Comparison of ENCODE assay signal across 24 cellular contexts in the genomic region with DNA sequence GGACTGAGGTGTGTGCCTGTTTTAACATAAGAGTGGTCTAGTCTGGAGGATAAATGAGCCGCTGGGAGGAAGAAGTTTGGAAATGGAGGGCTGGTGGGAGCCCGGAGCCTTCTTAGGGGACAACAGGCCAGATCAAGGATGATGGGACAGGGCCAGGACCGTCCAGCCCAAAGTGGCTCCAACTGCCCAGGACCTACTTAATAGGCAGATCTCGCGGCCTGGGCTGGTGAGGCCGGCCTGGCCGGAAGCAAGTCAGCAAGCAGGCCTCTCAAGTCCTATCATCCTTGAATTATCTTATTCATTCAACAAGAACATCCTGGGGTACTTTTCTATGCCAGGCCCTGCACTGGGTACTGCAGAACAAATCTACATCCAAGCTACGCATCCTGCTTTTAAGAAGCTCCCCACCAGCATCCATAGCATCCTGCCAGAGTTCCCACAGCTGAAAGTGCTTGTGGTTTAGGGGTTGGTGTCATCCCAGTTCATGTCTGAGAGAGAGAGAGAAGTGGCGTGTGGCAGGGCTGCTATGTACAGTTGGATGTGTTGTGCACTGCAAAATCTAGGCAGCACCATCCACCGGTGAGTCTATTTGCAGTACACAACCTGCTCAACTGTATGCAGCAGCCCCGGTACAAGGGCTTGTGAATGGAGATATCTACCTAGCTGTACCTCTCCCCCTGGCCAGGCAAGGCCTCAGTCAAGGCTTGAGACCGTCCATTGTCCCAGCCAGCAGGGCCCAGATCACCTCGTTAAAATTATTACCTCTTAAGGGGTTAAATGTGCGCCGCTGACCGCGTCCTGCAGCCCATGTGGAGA.
DNase-seq lines count a peak whose midpoint lies in the region; ATAC-seq, FAIRE-seq and TF ChIP-seq lines count a peak whose summit lies in the region.
"Had no signal": no experiment of that assay in that cellular context is flagged by ENCODE, and none has a peak within 500 bp of the region (broad histone marks: within the 10 kb centered on the region; RNA-seq: fewer than 3 reads in every experiment).

No MANE protein-coding gene starts in this region.

- TF ChIP-seq RAD21 in A549 (conservative IDR thresholded peaks at IDR 0.05 in 1 of 2, IDR thresholded peaks at IDR 0.05 in 1 of 2), result no peak

- H3K4me2 ChIP-seq in A549 (peak overlapping the region; percentile 27), OCI-LY1 (ENCODE audit: low read length) (peak overlapping the region; percentile 69), hepatocyte (no peak overlapping the region)

- H3K27ac ChIP-seq in A549 (peak overlapping the region; percentile 81 to 93), OCI-LY1 (ENCODE audit: low read depth, low read length, poor library complexity, severe bottlenecking) (peak overlapping the region; percentile 94), kidney (ENCODE audit: low read depth in 2 of 2, low read length in 2 of 2) (no peak overlapping the region), tibial artery (no peak overlapping the region), hepatocyte (no peak overlapping the region)
- H3K27ac ChIP-seq: body of pancreas, SJSA1 had no signal

- H3K79me2 ChIP-seq in OCI-LY1 (ENCODE audit: insufficient read depth, low read length) (no peaks in the 10 kb centered on the region), hepatocyte (no peaks in the 10 kb centered on the region)

- no peak for TF ChIP-seq EP300 in A549 (IDR thresholded peaks at IDR 0.05)

- 71% methylated on average over 15 of the region's 17 CpGs for WGBS in A549 (ENCODE audit: missing lambda C conversion rate)
- WGBS in hepatocyte (ENCODE audit: low lambda C conversion rate, missing lambda C conversion rate), result 83% methylated on average over 17 of the region's 17 CpGs

- H3K9ac ChIP-seq in OCI-LY1 (ENCODE audit: low read length) (peak overlapping the region; percentile 62; the same call in 1 of the 2 replicates), kidney (ENCODE audit: low read length in 2 of 2) (no peak overlapping the region)

- no peak for DNase-seq in A549 (ENCODE audit: low read depth in 1 of 2, low spot score in 1 of 2)
- peak; percentile 12 for DNase-seq in ELR (ENCODE audit: low read depth)
- DNase-seq in kidney, result peak; percentile 55
- DNase-seq in activated CD4-positive, CD25-positive, alpha-beta regulatory T cell (lab: John Stamatoyannopoulos, UW), result no peak
- DNase-seq in tibial artery, result no peak
- DNase-seq in hepatocyte (ENCODE audit: low spot score), result no peak
- no peak for DNase-seq in NCI-H2171 (lab: John Stamatoyannopoulos, UW)
- DNase-seq: activated CD4-positive, alpha-beta T cell treated with anti-CD3 and anti-CD28 coated beads for 1 hour; activated CD8-positive, alpha-beta memory T cell treated with anti-CD3 and anti-CD28 coated beads for 24 hours; activated gamma-delta T cell treated with Interleukin-2 at 50 U/mL for 16 hours; activated naive CD8-positive, alpha-beta T cell treated with anti-CD3 and anti-CD28 coated beads, Interleukin-2, amount 50 U/mL, for 24 hours; activated T-cell treated with anti-CD3 and anti-CD28 coated beads, Interleukin-2, amount 50 U/mL, for 1 hour; body of pancreas; effector memory CD8-positive, alpha-beta T cell; H7; islet precursor cell; Kasumi-1; NCI-H2081 treated with DMSO at 0.1 percent for 48 hours; NCI-H446; T-cell had no signal

- H3K9me3 ChIP-seq in A549 (no peaks in the 10 kb centered on the region), OCI-LY1 (ENCODE audit: low read length) (no peaks in the 10 kb centered on the region), kidney (ENCODE audit: control insufficient read depth in 1 of 2, low read length in 2 of 2) (no peaks in the 10 kb centered on the region), tibial artery (no peaks in the 10 kb centered on the region), hepatocyte (ENCODE audit: low read depth) (no peaks in the 10 kb centered on the region)
- H3K9me3 ChIP-seq: body of pancreas, SJSA1 had no signal

- H3K36me3 ChIP-seq in OCI-LY1 (ENCODE audit: insufficient read depth, low read length) (no peaks in the 10 kb centered on the region), kidney (ENCODE audit: control insufficient read depth in 1 of 2, insufficient read depth in 2 of 2, low read length in 2 of 2) (no peaks in the 10 kb centered on the region), tibial artery (peaks cover 0 to 12% (median 0%) of the 10 kb centered on the region in 3 donors), hepatocyte (replicated peaks; ENCODE audit: insufficient read depth, low read depth) (no peaks in the 10 kb centered on the region)

- H2AFZ ChIP-seq in OCI-LY1 (ENCODE audit: low read length), result no peak overlapping the region
- H2AFZ ChIP-seq in hepatocyte, result no peak overlapping the region

- CTCF ChIA-PET in A549 (lab: Yijun Ruan, JAX), result interaction anchor here (0.7 to 1.3 kb wide), 3 partner anchors 17 to 343 kb away, joined by 3 read pairs; no protein-coding TSS in a partner anchor

- no peak for TF ChIP-seq POLR2A in A549 (IDR thresholded peaks at IDR 0.05; ENCODE audit: low read length)

- H3F3A ChIP-seq in OCI-LY1 (ENCODE audit: insufficient read depth, low read length), result no peaks in the 10 kb centered on the region

- POLR2A ChIA-PET in A549 (lab: Yijun Ruan, JAX), result no interaction called here

- intact Hi-C loops in kidney (cut with DNase I), result loop anchor here (10.0 kb wide), 1 partner anchor 60 kb away; no protein-coding TSS in a partner anchor
- intact Hi-C loops in tibial artery (cut with DNase I; ENCODE audit: low total_unique reads), result no loop called here

- H3K9me2 ChIP-seq in OCI-LY1 (ENCODE audit: low read depth, low read length), result no peaks in the 10 kb centered on the region
- no peaks in the 10 kb centered on the region for H3K9me2 ChIP-seq in hepatocyte (replicated peaks; ENCODE audit: insufficient read depth)

- H3K4me3 ChIP-seq in A549 (no peak overlapping the region), OCI-LY1 (ENCODE audit: low read depth, low read length, poor library complexity, severe bottlenecking) (peak overlapping the region; percentile 48), kidney (ENCODE audit: low read length in 2 of 2) (no peak overlapping the region), tibial artery (no peak overlapping the region), hepatocyte (no peak overlapping the region)
- H3K4me3 ChIP-seq: body of pancreas, lung, SJSA1 had no signal

- H3K27me3 ChIP-seq in OCI-LY1 (ENCODE audit: insufficient read depth, low read length) (no peaks in the 10 kb centered on the region), tibial artery (no peaks in the 10 kb centered on the region), hepatocyte (no peaks in the 10 kb centered on the region)
- H3K27me3 ChIP-seq: body of pancreas, SJSA1 had no signal

- H4K20me1 ChIP-seq in OCI-LY1 (ENCODE audit: insufficient read depth, low read length) (no peaks in the 10 kb centered on the region), hepatocyte (ENCODE audit: insufficient read depth, poor library complexity, severe bottlenecking) (no peaks in the 10 kb centered on the region)

- no peak for FAIRE-seq in A549 (lab: Jason Lieb, UNC)
- no peak for FAIRE-seq in kidney (lab: Jason Lieb, UNC)
- FAIRE-seq: frontal cortex had no signal

- H3K4me1 ChIP-seq in A549 (peaks cover 59% of the 10 kb centered on the region), OCI-LY1 (ENCODE audit: insufficient read depth, low read length, severe bottlenecking) (peaks cover 52% of the 10 kb centered on the region), kidney (ENCODE audit: control insufficient read depth in 1 of 2, insufficient read depth in 1 of 2, low read depth in 1 of 2, low read length in 2 of 2) (no peaks in the 10 kb centered on the region), tibial artery (no peaks in the 10 kb centered on the region), hepatocyte (ENCODE audit: insufficient read depth) (no peaks in the 10 kb centered on the region)
- H3K4me1 ChIP-seq: body of pancreas had no signal

- TF ChIP-seq CTCF in A549 (IDR thresholded peaks at IDR 0.05) (no peak), OCI-LY1 (IDR thresholded peaks at IDR 0.05; ENCODE audit: low read length) (no peak), kidney (IDR thresholded peaks at IDR 0.05; ENCODE audit: borderline replicate concordance, extremely low read depth, insufficient read depth) (no peak), tibial artery (IDR thresholded peaks at IDR 0.05) (no peak), hepatocyte (IDR thresholded peaks at IDR 0.05; ENCODE audit: poor library complexity) (no peak)

- ATAC-seq in A549, result peak; percentile 14 to 31; a peak in 2 of 6 replicates
- ATAC-seq: activated naive CD8-positive, alpha-beta T cell treated with anti-CD3 and anti-CD28 coated beads, Interleukin-2, amount 50 U/mL, for 24 hours; body of pancreas; effector memory CD8-positive, alpha-beta T cell; T-cell had no signal

TF ChIP-seq in A549, 52 proteins besides CTCF, POLR2A, EP300 and RAD21 (continues in another document):
- no peak for TF ChIP-seq JUNB (IDR thresholded peaks at IDR 0.05)
- peak; percentile 5; the same call in 1 of the 2 replicates for TF ChIP-seq MAX (IDR thresholded peaks at IDR 0.05)
- no peak for TF ChIP-seq TFCP2L1 (CRISPR knock-in tag; IDR thresholded peaks at IDR 0.05)
- TF ChIP-seq ZFP36 (IDR thresholded peaks at IDR 0.05; ENCODE audit: borderline replicate concordance, partially characterized antibody), result no peak
- TF ChIP-seq ZNF302 (CRISPR knock-in tag; IDR thresholded peaks at IDR 0.05), result no peak
- TF ChIP-seq ATOH8 (CRISPR knock-in tag; IDR thresholded peaks at IDR 0.05; ENCODE audit: low read depth), result no peak
- no peak for TF ChIP-seq HOXA7 (CRISPR knock-in tag; IDR thresholded peaks at IDR 0.05)

Comparison
In these comparisons a context has a peak if more than half of its experiments do, and no peak if none do; other contexts are left out.
1. DNase-seq: peak in ELR (single experiment) and kidney (single experiment); none in A549 (0 of 2), activated CD4-positive, CD25-positive, alpha-beta regulatory T cell (0 of 4), tibial artery (0 of 2), hepatocyte (single experiment) and NCI-H2171 (single experiment).
2. H3K27ac ChIP-seq: peak in A549 (2 of 2) and OCI-LY1 (single experiment); none in kidney (0 of 2), tibial artery (0 of 2) and hepatocyte (single experiment).